10 cellular contexts compared by ENCODE assay signal in genomic region chr14:68476965-68477455, GRCh38.
A peak's percentile ranks its signal among the peaks of the same experiment; 100 is the strongest.
DNase-seq lines count a peak whose midpoint lies in the region; ATAC-seq, FAIRE-seq and TF ChIP-seq lines count a peak whose summit lies in the region.
"Had no signal": no experiment of that assay in that cellular context is flagged by ENCODE, and none has a peak within 500 bp of the region (broad histone marks: within the 10 kb centered on the region; RNA-seq: fewer than 3 reads in every experiment).

No MANE protein-coding gene starts in this region.

- CTCF ChIA-PET in H1 (lab: Charles Lee; ENCODE audit: partially characterized antibody): interaction anchor here (0.5 to 0.8 kb wide), 2 partner anchors 182 to 242 kb away, joined by 3 read pairs; no protein-coding TSS in a partner anchor

- H3K4me2 ChIP-seq in H1 (ENCODE audit: insufficient read depth in 1 of 2, low read depth in 2 of 2, low read length in 2 of 2) (no peak overlapping the region), neuronal stem cell (ENCODE audit: insufficient read depth, low read length, poor library complexity, severe bottlenecking) (no peak overlapping the region)

- H3K27me3 ChIP-seq in heart left ventricle: no peaks in the 10 kb centered on the region
- no peaks in the 10 kb centered on the region for H3K27me3 ChIP-seq in H1 (replicated peaks in 1 of 4; ENCODE audit: control insufficient read depth in 3 of 4, extremely low read depth in 1 of 4, insufficient read depth in 3 of 4, low read length in 3 of 4)
- H3K27me3 ChIP-seq in neuronal stem cell (ENCODE audit: control insufficient read depth in 3 of 3, insufficient read depth in 3 of 3, low read depth in 1 of 3, low read length in 3 of 3): peaks cover 0 to 38% (median 0%) of the 10 kb centered on the region in 3 experiments
- H3K27me3 ChIP-seq in vagina: no peaks in the 10 kb centered on the region

- peak overlapping the region; percentile 38 for H4K91ac ChIP-seq in H1 (replicated peaks; ENCODE audit: insufficient read length, low read length)
- H4K91ac ChIP-seq in neuronal stem cell (ENCODE audit: low read depth, low read length, poor library complexity): peak overlapping the region; percentile 56

- no peak for TF ChIP-seq CTCF in heart left ventricle (IDR thresholded peaks at IDR 0.05)
- no peak for TF ChIP-seq CTCF in H1 (IDR thresholded peaks at IDR 0.05; ENCODE audit: control extremely low read depth in 1 of 3, insufficient read depth in 1 of 3, low read depth in 1 of 3, low read length in 3 of 3)
- no peak for TF ChIP-seq CTCF in vagina (IDR thresholded peaks at IDR 0.05)

- POLR2A ChIA-PET in H1 (lab: Charles Lee; ENCODE audit: partially characterized antibody): interaction anchor here (1.1 kb wide), 1 partner anchor 44 kb away, joined by 3 read pairs; no protein-coding TSS in a partner anchor

- no peak for FAIRE-seq in H1 (lab: Jason Lieb, UNC)

- H3K23ac ChIP-seq in H1 (ENCODE audit: insufficient read length) (no peak overlapping the region), neuronal stem cell (ENCODE audit: low read depth, low read length, poor library complexity) (no peak overlapping the region)

- H3K4me3 ChIP-seq in heart left ventricle (no peak overlapping the region), H1 (ENCODE audit: extremely low read depth in 1 of 4, insufficient read depth in 2 of 4, low read depth in 3 of 4, low read length in 4 of 4) (no peak overlapping the region), neuronal stem cell (ENCODE audit: low read length in 2 of 2) (no peak overlapping the region), vagina (no peak overlapping the region)

- no peak overlapping the region for H3K9ac ChIP-seq in H1 (replicated peaks in 1 of 4; ENCODE audit: extremely low read depth in 1 of 4, low read depth in 3 of 4, low read length in 3 of 4)
- H3K9ac ChIP-seq in neuronal stem cell (ENCODE audit: low read depth, low read length, poor library complexity): no peak overlapping the region

- H2BK20ac ChIP-seq in H1 (ENCODE audit: low read length): no peak overlapping the region

- peak overlapping the region; percentile 16; the same call in 1 of the 2 replicates for H2BK5ac ChIP-seq in H1 (ENCODE audit: low read depth, low read length)
- no peak overlapping the region for H2BK5ac ChIP-seq in neuronal stem cell (ENCODE audit: low read length)

- ATAC-seq in heart left ventricle (no peak), left cardiac atrium (no peak), HG02588 (IDR thresholded peaks at IDR 0.05; ENCODE audit: unreplicated experiment) (no peak)

- H3K27ac ChIP-seq in heart left ventricle (peak overlapping the region in 11 of 12 donors; percentile 20 to 90 (median 52)), H1 (ENCODE audit: low read depth, low read length) (no peak overlapping the region), neuronal stem cell (replicated peaks; ENCODE audit: low read length) (peak overlapping the region; percentile 71), vagina (peak overlapping the region; percentile 82)

- H3K36me3 ChIP-seq in heart left ventricle (no peaks in the 10 kb centered on the region), H1 (ENCODE audit: control insufficient read depth in 2 of 4, insufficient read depth in 4 of 4, low read length in 3 of 4) (no peaks in the 10 kb centered on the region), neuronal stem cell (replicated peaks in 1 of 2; ENCODE audit: control insufficient read depth in 2 of 2, insufficient read depth in 2 of 2, low read length in 2 of 2) (no peaks in the 10 kb centered on the region), vagina (no peaks in the 10 kb centered on the region)

- intact Hi-C loops in heart left ventricle (cut with DNase I): no loop called here
- intact Hi-C loops in left cardiac atrium (cut with DNase I): no loop called here
- intact Hi-C loops in vagina (cut with DNase I): no loop called here

- no peak overlapping the region for H3K56ac ChIP-seq in H1 (replicated peaks; ENCODE audit: insufficient read length, low read depth, low read length)

- H2AFZ ChIP-seq in H1 (ENCODE audit: low read length): no peak overlapping the region
- H2AFZ ChIP-seq in neuronal stem cell (ENCODE audit: low read length): no peak overlapping the region

- H3K14ac ChIP-seq in H1 (ENCODE audit: insufficient read length) (no peak overlapping the region), neuronal stem cell (ENCODE audit: low read length) (no peak overlapping the region)

- H2BK15ac ChIP-seq in H1 (ENCODE audit: low read length) (no peak overlapping the region), neuronal stem cell (ENCODE audit: low read length) (no peak overlapping the region)

- TF ChIP-seq POLR2A in heart left ventricle (IDR thresholded peaks at IDR 0.05) (no peak), H1 (IDR thresholded peaks at IDR 0.05; ENCODE audit: control extremely low read depth in 1 of 2, low read depth in 2 of 2, low read length in 2 of 2) (no peak), vagina (IDR thresholded peaks at IDR 0.05) (no peak)

- no peaks in the 10 kb centered on the region for H4K20me1 ChIP-seq in H1 (replicated peaks in 1 of 2; ENCODE audit: control insufficient read depth in 1 of 2, insufficient read depth in 2 of 2, low read length in 2 of 2)

- H3K79me2 ChIP-seq in H1 (ENCODE audit: control insufficient read depth in 1 of 2, insufficient read depth in 2 of 2, low read length in 2 of 2): no peaks in the 10 kb centered on the region

- H2BK12ac ChIP-seq in H1 (ENCODE audit: low read depth, low read length) (peak overlapping the region; percentile 88), neuronal stem cell (ENCODE audit: low read length) (peak overlapping the region; percentile 59)

- DNase-seq in heart left ventricle (no peak), left cardiac atrium (no peak), H1 (ENCODE audit: low read depth in 1 of 2, low spot score in 2 of 2) (peak in 1 of 2 experiments; percentile 34), neuronal stem cell (ENCODE audit: low spot score) (no peak), vagina (ENCODE audit: extremely low spot score in 2 of 2) (peak in 1 of 2 donors; percentile 87), HCEC 1CT (no peak)
- no peak for DNase-seq in activated CD4-positive, alpha-beta T cell treated with anti-CD3 and anti-CD28 coated beads for 48 hours
- DNase-seq: activated CD4-positive, alpha-beta T cell treated with anti-CD3 and anti-CD28 coated beads, Interleukin-2, amount 50 U/mL, for 1 hour; NCI-H1048 had no signal

- TF ChIP-seq RAD21 in H1 (IDR thresholded peaks at IDR 0.05 in 1 of 2, conservative IDR thresholded peaks at IDR 0.05 in 1 of 2; ENCODE audit: low read depth in 2 of 2, low read length in 2 of 2): no peak

- H3K4ac ChIP-seq in H1 (replicated peaks; ENCODE audit: insufficient read length, low read depth, low read length): no peak overlapping the region
- no peak overlapping the region for H3K4ac ChIP-seq in neuronal stem cell (ENCODE audit: low read length)

- no peak overlapping the region for H4K5ac ChIP-seq in H1 (ENCODE audit: insufficient read length, low read depth, low read length)

- H3K9me3 ChIP-seq in heart left ventricle: no peaks in the 10 kb centered on the region
- H3K9me3 ChIP-seq in H1 (ENCODE audit: insufficient read depth in 2 of 2, low read depth in 1 of 2, low read length in 1 of 2): no peaks in the 10 kb centered on the region
- peaks cover 0 to 13% of the 10 kb centered on the region in 2 donors for H3K9me3 ChIP-seq in neuronal stem cell (replicated peaks in 1 of 2; ENCODE audit: control insufficient read depth in 2 of 2, insufficient read depth in 1 of 2, low read depth in 1 of 2, low read length in 2 of 2)
- H3K9me3 ChIP-seq in vagina: no peaks in the 10 kb centered on the region

- H2BK120ac ChIP-seq in H1 (replicated peaks; ENCODE audit: low read depth, low read length) (no peak overlapping the region), neuronal stem cell (ENCODE audit: low read depth, low read length) (no peak overlapping the region)

- H3K79me1 ChIP-seq in H1 (ENCODE audit: low read depth, low read length) (no peaks in the 10 kb centered on the region), neuronal stem cell (ENCODE audit: low read depth, low read length) (no peaks in the 10 kb centered on the region)

- H3K18ac ChIP-seq in H1 (ENCODE audit: extremely low read depth, low read length) (no peak overlapping the region), neuronal stem cell (ENCODE audit: low read length) (peak overlapping the region; percentile 13)

- TF ChIP-seq EP300 in H1 (IDR thresholded peaks at IDR 0.05; ENCODE audit: borderline replicate concordance in 1 of 2, low read depth in 2 of 2, low read length in 2 of 2): no peak

- H2AK5ac ChIP-seq in H1 (ENCODE audit: low read depth, low read length) (peak overlapping the region; percentile 42; the same call in 1 of the 2 replicates), neuronal stem cell (ENCODE audit: low read depth, low read length) (peak overlapping the region; percentile 31)

- 99 to 100% (median 100%) methylated on average over 4 of the region's 4 CpGs for WGBS in heart left ventricle, 4 donors
- 95% methylated on average over 4 of the region's 4 CpGs; no CpG with 5 or more reads in 1 of the 2 experiments for WGBS in H1 (ENCODE audit: extremely low coverage in 1 of 2, insufficient coverage in 1 of 2, insufficient read length in 1 of 2, insufficient replicate concordance in 2 of 2, low coverage in 1 of 2, low lambda C conversion rate in 2 of 2, missing lambda C conversion rate in 1 of 2), 2 experiments
- WGBS in neuronal stem cell (ENCODE audit: extremely low coverage in 2 of 2, insufficient read length in 2 of 2, insufficient replicate concordance in 1 of 2), 2 donors: no CpG with 5 or more reads among the region's 4 CpGs

- H3K4me1 ChIP-seq in heart left ventricle (peaks cover 0 to 40% (median 10%) of the 10 kb centered on the region in 12 donors), H1 (replicated peaks in 1 of 4; ENCODE audit: control insufficient read depth in 3 of 4, insufficient read depth in 4 of 4, low read length in 3 of 4) (peaks cover 6 to 20% (median 12%) of the 10 kb centered on the region in 4 experiments), neuronal stem cell (ENCODE audit: control insufficient read depth in 2 of 2, insufficient read depth in 1 of 2, low read depth in 1 of 2, low read length in 2 of 2) (peaks cover 28 to 35% of the 10 kb centered on the region in 2 donors), vagina (peaks cover 23% of the 10 kb centered on the region)

- no peaks in the 10 kb centered on the region for H3K23me2 ChIP-seq in H1 (ENCODE audit: low read depth, low read length)

- no peak overlapping the region for H4K8ac ChIP-seq in H1 (ENCODE audit: extremely low read depth, insufficient read depth, low read length)
- no peak overlapping the region for H4K8ac ChIP-seq in neuronal stem cell (ENCODE audit: low read depth, low read length)

TF ChIP-seq in H1, 55 proteins besides CTCF, POLR2A, EP300 and RAD21 (continues in another document):
- no peak for TF ChIP-seq CBX8 (IDR thresholded peaks at IDR 0.05; ENCODE audit: borderline replicate concordance, low read depth, low read length)
- TF ChIP-seq ATF3 (IDR thresholded peaks at IDR 0.05; ENCODE audit: insufficient read depth, low read depth, low read length): no peak
- no peak for TF ChIP-seq TBP (IDR thresholded peaks at IDR 0.05; ENCODE audit: low read depth, low read length)
- TF ChIP-seq SP1 (IDR thresholded peaks at IDR 0.05; ENCODE audit: low read depth, low read length): no peak
